Comparison of ENCODE assay signal across 9 cellular contexts in the genomic region with DNA sequence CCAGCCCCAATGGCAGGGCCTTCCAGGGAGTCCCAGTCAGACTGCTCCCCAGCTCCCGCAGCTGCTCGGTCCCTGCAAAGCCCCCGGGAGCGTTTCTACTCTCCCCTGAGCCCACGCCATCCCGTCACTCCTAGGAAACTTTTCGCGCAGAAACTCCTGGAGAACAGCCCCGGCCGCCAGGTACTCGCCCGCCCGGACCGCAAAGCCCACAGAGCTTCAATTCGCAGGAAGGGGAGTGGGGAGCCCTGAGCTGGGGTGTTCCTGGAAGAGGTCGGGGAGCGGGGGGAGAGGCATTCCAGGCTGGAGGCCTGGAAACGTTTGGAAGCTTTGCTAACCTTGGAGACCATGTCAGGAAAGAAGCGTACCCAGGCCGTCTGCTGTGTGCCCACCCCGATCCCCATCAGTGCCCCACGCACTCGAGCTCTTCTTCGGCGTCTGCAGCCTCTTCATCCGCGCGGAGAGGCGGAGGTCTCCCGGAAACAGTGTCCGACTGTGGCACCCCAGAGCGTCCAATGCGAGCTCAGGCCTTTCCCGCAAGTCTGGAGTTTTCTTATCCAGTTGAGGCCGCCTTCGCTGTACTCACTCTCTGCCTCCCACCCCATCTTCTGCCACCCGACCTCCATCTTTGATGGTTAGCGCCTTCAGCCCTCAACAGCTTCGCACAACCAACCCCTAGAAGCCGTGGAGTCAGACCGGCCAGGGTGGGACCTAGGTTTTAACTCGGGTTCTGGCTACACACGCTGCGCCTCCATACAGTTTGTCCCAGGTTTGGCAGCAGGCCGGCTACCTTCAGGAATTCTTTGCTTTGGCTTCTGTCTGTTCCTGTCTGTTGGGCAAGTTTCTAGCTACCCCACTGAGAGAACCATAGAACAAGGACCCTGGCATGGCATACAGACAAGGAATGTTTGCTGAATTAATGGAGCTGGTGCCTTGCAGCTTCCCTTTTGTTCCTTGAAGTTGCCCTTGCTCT. TPM values are rescaled to one million over a fixed set of nuclear protein-coding genes. Genes with fewer than 3 reads are reported as not detected.
DNase-seq lines count a peak whose midpoint lies in the region; ATAC-seq and TF ChIP-seq lines count a peak whose summit lies in the region.
"Had no signal": no experiment of that assay in that cellular context is flagged by ENCODE, and none has a peak within 500 bp of the region (broad histone marks: within the 10 kb centered on the region; RNA-seq: fewer than 3 reads in every experiment).

No MANE protein-coding gene starts in this region.

- TF ChIP-seq CTCF in heart left ventricle (IDR thresholded peaks at IDR 0.05) (no peak), dorsolateral prefrontal cortex (IDR thresholded peaks at IDR 0.05 in 54 of 56, conservative IDR thresholded peaks at IDR 0.05 in 2 of 56; ENCODE audit: low read depth in 1 of 56, partially characterized antibody in 56 of 56) (no peak)

- WGBS in heart left ventricle, 4 donors = 26 to 43% (median 30%) methylated on average over 35 to 45 of the region's 45 CpGs

- no peak for TF ChIP-seq POLR2A in heart left ventricle (IDR thresholded peaks at IDR 0.05)

- H3K4me3 ChIP-seq in heart left ventricle = peak overlapping the region; percentile 36 to 87 (median 62)
- H3K4me3 ChIP-seq in dorsolateral prefrontal cortex = peak overlapping the region in 47 of 59 donors; percentile 9 to 61 (median 46)
- peak overlapping the region; percentile 62 to 80 for H3K4me3 ChIP-seq in muscle layer of duodenum (ENCODE audit: low read depth in 1 of 2, low read length in 2 of 2)

- intact Hi-C loops in heart left ventricle (cut with DNase I) (loop anchor here in 4 of 10 donors (1.0 to 5.0 kb wide), 4 partner anchors 26 to 84 kb away; a partner anchor contains a TSS), left cardiac atrium (cut with DNase I) (no loop called here), dorsolateral prefrontal cortex (cut with DNase I) (no loop called here)

- peak overlapping the region; percentile 72 to 90 (median 84) for H3K27ac ChIP-seq in heart left ventricle
- peak overlapping the region in 2 of 59 donors; percentile 18 to 23 for H3K27ac ChIP-seq in dorsolateral prefrontal cortex
- peak overlapping the region; percentile 83 for H3K27ac ChIP-seq in muscle layer of duodenum (ENCODE audit: low read length)
- no peak overlapping the region for H3K27ac ChIP-seq in substantia nigra (ENCODE audit: low read depth, low read length, poor library complexity, severe bottlenecking)

- no peaks in the 10 kb centered on the region for H3K9me3 ChIP-seq in heart left ventricle
- H3K9me3 ChIP-seq in muscle layer of duodenum (ENCODE audit: control insufficient read depth in 1 of 2, low read length in 2 of 2) = no peaks in the 10 kb centered on the region

- H3K4me1 ChIP-seq in heart left ventricle = peaks cover 10 to 71% (median 50%) of the 10 kb centered on the region in 12 donors
- peaks cover 19 to 63% of the 10 kb centered on the region in 2 donors for H3K4me1 ChIP-seq in muscle layer of duodenum (ENCODE audit: control insufficient read depth in 1 of 2, insufficient read depth in 2 of 2, low read length in 2 of 2)

- H3K27me3 ChIP-seq in heart left ventricle = peaks cover 9 to 57% (median 26%) of the 10 kb centered on the region in 9 donors
- H3K27me3 ChIP-seq in dorsolateral prefrontal cortex = peaks cover 2 to 68% (median 52%) of the 10 kb centered on the region in 45 donors
- peaks cover 26% of the 10 kb centered on the region for H3K27me3 ChIP-seq in muscle layer of duodenum (ENCODE audit: low read depth, low read length)

- ATAC-seq in heart left ventricle = no peak
- no peak for ATAC-seq in left cardiac atrium
- ATAC-seq in GM21786 (IDR thresholded peaks at IDR 0.05; ENCODE audit: unreplicated experiment) = no peak
- ATAC-seq in HG03108 (IDR thresholded peaks at IDR 0.05; ENCODE audit: unreplicated experiment) = no peak

- H3K36me3 ChIP-seq in heart left ventricle (peaks cover 0 to 18% (median 15%) of the 10 kb centered on the region in 9 donors), muscle layer of duodenum (ENCODE audit: control insufficient read depth in 1 of 2, insufficient read depth in 2 of 2, low read length in 2 of 2) (peaks cover 13 to 26% of the 10 kb centered on the region in 2 donors)

- DNase-seq in heart left ventricle (no peak), left cardiac atrium (no peak), dorsolateral prefrontal cortex (no peak), DMS114 treated with DMSO at 0.1 percent for 48 hours (lab: John Stamatoyannopoulos, UW; ENCODE audit: unreplicated experiment) (no peak), substantia nigra (lab: John Stamatoyannopoulos, UW) (no peak)

RNA-seq across cellular contexts. Expression of a gene that starts 3.7 kb away (rescaled TPM):
- total RNA-seq in heart left ventricle (10 to 100 TPM; 10.6 to 22.3 (median 16.5) TPM), left cardiac atrium (10 to 100 TPM; 18.3 to 24.0 TPM), dorsolateral prefrontal cortex (10 to 100 TPM; 12.1 to 39.8 (median 22.4) TPM)
- polyA plus RNA-seq in heart left ventricle = 10 to 100 TPM; 22.5 to 24.9 TPM

RNA-seq across cellular contexts. Expression of a gene that starts 4.4 kb away (rescaled TPM):
- total RNA-seq in heart left ventricle = 1 to 10 TPM in 2 of 9 donors, under 1 TPM in 5, not detected in 2; 0.14 to 1.7 (median 0.72) TPM
- polyA plus RNA-seq in heart left ventricle = under 1 TPM; 0.27 to 0.67 TPM
- 1 to 10 TPM in 1 of 2 donors, under 1 TPM in 1; 0.60 to 1.0 TPM for total RNA-seq in left cardiac atrium
- total RNA-seq in dorsolateral prefrontal cortex = 1 to 10 TPM in 5 of 120 experiments, under 1 TPM in 2, not detected in 113; 0.56 to 1.7 (median 1.4) TPM

RNA-seq across cellular contexts. Expression of a gene that starts 10.5 kb away (rescaled TPM):
- total RNA-seq in heart left ventricle (not detected), left cardiac atrium (not detected), dorsolateral prefrontal cortex (1 to 10 TPM in 77 of 120 experiments, under 1 TPM in 39, not detected in 4; 0.24 to 6.1 (median 1.4) TPM)
- polyA plus RNA-seq in heart left ventricle = not detected
- total RNA-seq: sciatic nerve had no signal

RNA-seq across cellular contexts. Expression of a gene that starts 20.9 kb away (rescaled TPM):
- total RNA-seq in heart left ventricle (10 to 100 TPM in 4 of 9 donors, 1 to 10 TPM in 5; 7.1 to 14.2 (median 10.0) TPM), left cardiac atrium (10 to 100 TPM; 11.9 TPM), dorsolateral prefrontal cortex (10 to 100 TPM in 115 of 120 experiments, 1 to 10 TPM in 5; 7.8 to 28.4 (median 15.7) TPM)
- polyA plus RNA-seq in heart left ventricle = 10 to 100 TPM in 1 of 2 donors, 1 to 10 TPM in 1; 8.8 to 13.2 TPM

RNA-seq across cellular contexts. Expression of a gene that starts 21.0 kb away (rescaled TPM):
- total RNA-seq in heart left ventricle (10 to 100 TPM in 1 of 9 donors, 1 to 10 TPM in 8; 4.4 to 13.4 (median 7.1) TPM), left cardiac atrium (1 to 10 TPM; 6.8 to 8.8 TPM), dorsolateral prefrontal cortex (10 to 100 TPM in 119 of 120 experiments, 1 to 10 TPM in 1; 8.0 to 35.4 (median 19.6) TPM)
- 1 to 10 TPM; 5.8 to 6.4 TPM for polyA plus RNA-seq in heart left ventricle
